Comparison of ENCODE assay signal across 22 cellular contexts in the genomic region with DNA sequence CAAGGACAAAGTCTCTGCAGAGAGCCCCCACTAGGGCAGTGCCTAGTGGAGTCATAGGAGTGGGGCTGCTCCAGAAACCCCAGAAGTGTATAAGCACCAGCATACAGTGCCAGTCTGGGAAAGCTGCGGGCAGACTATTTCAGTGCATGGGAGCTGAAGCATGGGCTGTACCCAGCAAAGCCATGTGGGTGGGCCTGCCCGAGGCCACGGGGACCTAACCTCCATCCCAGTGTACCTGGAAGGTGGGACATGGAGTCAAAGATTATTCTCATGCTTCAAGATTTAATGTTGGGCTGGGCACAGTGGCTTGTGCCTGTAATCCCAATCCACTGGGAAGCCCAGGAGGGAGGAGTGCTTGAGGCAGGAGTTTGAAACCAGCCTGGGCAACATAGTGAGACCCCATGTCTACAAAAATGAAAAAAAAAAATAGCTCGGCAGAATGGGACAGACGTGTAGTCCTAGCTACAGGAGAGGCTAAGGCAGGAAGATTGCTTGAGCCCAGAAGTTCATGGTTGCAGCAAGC. TPM values are rescaled to one million over a fixed set of nuclear protein-coding genes. Genes with fewer than 3 reads are reported as not detected.
DNase-seq lines count a peak whose midpoint lies in the region; ATAC-seq, FAIRE-seq and TF ChIP-seq lines count a peak whose summit lies in the region.
"Had no signal": no experiment of that assay in that cellular context is flagged by ENCODE, and none has a peak within 500 bp of the region (broad histone marks: within the 10 kb centered on the region; RNA-seq: fewer than 3 reads in every experiment).

No MANE protein-coding gene starts in this region.

- no peak for TF ChIP-seq CTCF in natural killer cell (IDR thresholded peaks at IDR 0.05)
- no peak for TF ChIP-seq CTCF in K562 (IDR thresholded peaks at IDR 0.05 in 2 of 3, conservative IDR thresholded peaks at IDR 0.05 in 1 of 3; ENCODE audit: insufficient read depth in 2 of 3, low read depth in 1 of 3, low read length in 3 of 3)

- H2AK5ac ChIP-seq in neuronal stem cell (ENCODE audit: low read depth, low read length), result no peak overlapping the region

- no peaks in the 10 kb centered on the region for H3K79me2 ChIP-seq in K562 (ENCODE audit: control insufficient read depth, insufficient read depth, low read length)

- H3K27me3 ChIP-seq in K562 (ENCODE audit: control insufficient read depth in 2 of 2, insufficient read depth in 2 of 2, low read length in 2 of 2), result no peaks in the 10 kb centered on the region
- H3K27me3 ChIP-seq in neuronal stem cell (ENCODE audit: control insufficient read depth in 3 of 3, insufficient read depth in 3 of 3, low read depth in 1 of 3, low read length in 3 of 3), result no peaks in the 10 kb centered on the region
- H3K27me3 ChIP-seq: BLaER1 treated with 17β-estradiol and CSF1 and Interleukin-3, amounts not matched to agents 10 nM and 100 nM had no signal

- TF ChIP-seq EP300 in K562 (IDR thresholded peaks at IDR 0.05; ENCODE audit: low read length), result no peak

- no peak overlapping the region for H3K27ac Mint-ChIP-seq in natural killer cell treated with Interleukin-12 subunit alpha and Interleukin-12 subunit beta and Interleukin-15 and Interleukin-18, amount 100 ng/mL, for 72 hours
- no peak overlapping the region for H3K27ac Mint-ChIP-seq in natural killer cell
- H3K27ac Mint-ChIP-seq: B cell; CD4-positive, alpha-beta T cell; CD8-positive, alpha-beta T cell had no signal

- H2AFZ ChIP-seq in K562 (ENCODE audit: low read depth, low read length) (no peak overlapping the region), neuronal stem cell (ENCODE audit: low read length) (no peak overlapping the region)

- no peak overlapping the region for H4K91ac ChIP-seq in neuronal stem cell (ENCODE audit: low read depth, low read length, poor library complexity)

- peaks cover 3% of the 10 kb centered on the region; the same call in 1 of the 2 replicates for H3K9me3 ChIP-seq in K562 (replicated peaks; ENCODE audit: control insufficient read depth, insufficient read depth, low read depth, low read length)
- H3K9me3 ChIP-seq in neuronal stem cell (replicated peaks in 1 of 2; ENCODE audit: control insufficient read depth in 2 of 2, insufficient read depth in 1 of 2, low read depth in 1 of 2, low read length in 2 of 2), result peaks cover 0 to 4% of the 10 kb centered on the region in 2 donors
- H3K9me3 ChIP-seq: Caco-2 had no signal

- in situ Hi-C loops in K562 (cut with MboI), result no loop called here

- H3K9ac ChIP-seq in K562 (ENCODE audit: insufficient read depth in 1 of 2, low read depth in 2 of 2, low read length in 2 of 2), result no peak overlapping the region
- no peak overlapping the region for H3K9ac ChIP-seq in neuronal stem cell (ENCODE audit: low read depth, low read length, poor library complexity)
- H3K9ac ChIP-seq: BLaER1 treated with 17β-estradiol and CSF1 and Interleukin-3, amounts not matched to agents 10 nM and 100 nM had no signal

- no peak for FAIRE-seq in K562 (lab: Jason Lieb, UNC)
- FAIRE-seq: A549, D721Med, G401.6, GM12891, GM19239 had no signal

- TF ChIP-seq POLR2A in K562 (conservative IDR thresholded peaks at IDR 0.05), result no peak

- H3K4me1 ChIP-seq in K562 (replicated peaks in 1 of 2; ENCODE audit: control insufficient read depth in 2 of 2, insufficient read depth in 2 of 2, low read length in 2 of 2) (no peaks in the 10 kb centered on the region; a peak in 2 of 5 replicates), neuronal stem cell (ENCODE audit: control insufficient read depth in 2 of 2, insufficient read depth in 1 of 2, low read depth in 1 of 2, low read length in 2 of 2) (no peaks in the 10 kb centered on the region)
- H3K4me1 ChIP-seq: A549; BLaER1 treated with 17β-estradiol and CSF1 and Interleukin-3, amounts not matched to agents 10 nM and 100 nM; Caco-2 had no signal

- H3K36me3 ChIP-seq in K562 (ENCODE audit: control insufficient read depth, insufficient read depth, low read length), result no peaks in the 10 kb centered on the region
- no peaks in the 10 kb centered on the region for H3K36me3 ChIP-seq in neuronal stem cell (replicated peaks in 1 of 2; ENCODE audit: control insufficient read depth in 2 of 2, insufficient read depth in 2 of 2, low read length in 2 of 2)

- H3K4me3 ChIP-seq in K562 (no peak overlapping the region), neuronal stem cell (ENCODE audit: low read length in 2 of 2) (no peak overlapping the region)
- H3K4me3 ChIP-seq: A549; BLaER1 treated with 17β-estradiol and CSF1 and Interleukin-3, amounts not matched to agents 10 nM and 100 nM had no signal

- H3K9me1 ChIP-seq in K562 (ENCODE audit: control insufficient read depth, insufficient read depth, low read length), result no peaks in the 10 kb centered on the region

- H3K14ac ChIP-seq in neuronal stem cell (ENCODE audit: low read length), result no peak overlapping the region

- no peak for DNase-seq in natural killer cell treated with Interleukin-12 subunit alpha and Interleukin-12 subunit beta and Interleukin-15 and Interleukin-18, amount 100 ng/mL, for 72 hours (ENCODE audit: low spot score)
- DNase-seq in natural killer cell, result no peak
- no peak for DNase-seq in K562 (ENCODE audit: extremely low read depth in 1 of 4, low spot score in 3 of 4)
- no peak for DNase-seq in neuronal stem cell (ENCODE audit: low spot score)
- DNase-seq: AML-193; Caco-2; Calu3; CD4-positive, alpha-beta T cell; CD8-positive, alpha-beta T cell; DMS79 treated with DMSO at 0.1 percent for 48 hours; GF-D8 had no signal

- H3K36me3 Mint-ChIP-seq in natural killer cell treated with Interleukin-12 subunit alpha and Interleukin-12 subunit beta and Interleukin-15 and Interleukin-18, amount 100 ng/mL, for 72 hours, result peaks cover 10% of the 10 kb centered on the region
- H3K36me3 Mint-ChIP-seq in natural killer cell, result no peaks in the 10 kb centered on the region

- CTCF ChIA-PET in K562 (lab: Yijun Ruan, JAX; ENCODE audit: low intra/inter-chr PET ratio), result no interaction called here

- H3K18ac ChIP-seq in neuronal stem cell (ENCODE audit: low read length), result no peak overlapping the region

- no peak for TF ChIP-seq RAD21 in K562 (CRISPR knock-in tag; conservative IDR thresholded peaks at IDR 0.05 in 1 of 2, IDR thresholded peaks at IDR 0.05 in 1 of 2)

- POLR2A ChIA-PET in K562 (lab: Yijun Ruan, JAX), result interaction anchor here (0.9 to 1.1 kb wide), 2 partner anchors 8 to 11 kb away, joined by 3 to 5 read pairs; no protein-coding TSS in a partner anchor

- H2BK5ac ChIP-seq in neuronal stem cell (ENCODE audit: low read length), result no peak overlapping the region

- no peaks in the 10 kb centered on the region for H3K4me1 Mint-ChIP-seq in natural killer cell treated with Interleukin-12 subunit alpha and Interleukin-12 subunit beta and Interleukin-15 and Interleukin-18, amount 100 ng/mL, for 72 hours (ENCODE audit: low read depth in 2 of 2)
- H3K4me1 Mint-ChIP-seq in natural killer cell, result no peaks in the 10 kb centered on the region
- H3K4me1 Mint-ChIP-seq: B cell had no signal

- no peak overlapping the region for H3K4me3 Mint-ChIP-seq in natural killer cell treated with Interleukin-12 subunit alpha and Interleukin-12 subunit beta and Interleukin-15 and Interleukin-18, amount 100 ng/mL, for 72 hours
- no peak overlapping the region for H3K4me3 Mint-ChIP-seq in natural killer cell
- H3K4me3 Mint-ChIP-seq: B cell; CD4-positive, alpha-beta T cell; CD8-positive, alpha-beta T cell had no signal

- no peaks in the 10 kb centered on the region for H3K9me3 Mint-ChIP-seq in natural killer cell treated with Interleukin-12 subunit alpha and Interleukin-12 subunit beta and Interleukin-15 and Interleukin-18, amount 100 ng/mL, for 72 hours
- no peaks in the 10 kb centered on the region for H3K9me3 Mint-ChIP-seq in natural killer cell
- H3K9me3 Mint-ChIP-seq: CD4-positive, alpha-beta T cell had no signal

- H3K4ac ChIP-seq in neuronal stem cell (ENCODE audit: low read length), result no peak overlapping the region

- peak; percentile 24 to 46 for ATAC-seq in natural killer cell treated with Interleukin-12 subunit alpha and Interleukin-12 subunit beta and Interleukin-15 and Interleukin-18, amount 100 ng/mL, for 72 hours
- ATAC-seq in natural killer cell (no peak), K562 (0 out of 3 replicates have a peak, but pooled peaks have one; percentile 26), GM21515 (IDR thresholded peaks at IDR 0.05; ENCODE audit: unreplicated experiment) (no peak), HG03432 (IDR thresholded peaks at IDR 0.05; ENCODE audit: unreplicated experiment) (no peak)
- ATAC-seq: A549; CD8-positive, alpha-beta T cell had no signal

- no peak overlapping the region for H2BK12ac ChIP-seq in neuronal stem cell (ENCODE audit: low read length)

- no peaks in the 10 kb centered on the region for H3K27me3 Mint-ChIP-seq in natural killer cell treated with Interleukin-12 subunit alpha and Interleukin-12 subunit beta and Interleukin-15 and Interleukin-18, amount 100 ng/mL, for 72 hours
- no peaks in the 10 kb centered on the region for H3K27me3 Mint-ChIP-seq in natural killer cell (ENCODE audit: low read depth in 2 of 2)
- H3K27me3 Mint-ChIP-seq: B cell; CD4-positive, alpha-beta T cell had no signal

- no peak overlapping the region for H3K23ac ChIP-seq in neuronal stem cell (ENCODE audit: low read depth, low read length, poor library complexity)

- H3K79me1 ChIP-seq in neuronal stem cell (ENCODE audit: low read depth, low read length), result no peaks in the 10 kb centered on the region

- no peak overlapping the region for H2BK120ac ChIP-seq in neuronal stem cell (ENCODE audit: low read depth, low read length)

- no TSS peak for BruUV-seq in K562 (replicated peaks; lab: Mats Ljungman, UMichigan)

- intact Hi-C loops in natural killer cell (cut with micrococcal nuclease) (no loop called here), K562 (cut with micrococcal nuclease) (no loop called here)

- no peaks in the 10 kb centered on the region for H4K20me1 ChIP-seq in K562 (replicated peaks; ENCODE audit: control insufficient read depth, insufficient read depth, low read length)
- H4K20me1 ChIP-seq: BLaER1 treated with 17β-estradiol and CSF1 and Interleukin-3, amounts not matched to agents 10 nM and 100 nM had no signal

- H3K4me2 ChIP-seq in K562 (ENCODE audit: insufficient read depth, low read length) (no peak overlapping the region), neuronal stem cell (ENCODE audit: insufficient read depth, low read length, poor library complexity, severe bottlenecking) (no peak overlapping the region)
- H3K4me2 ChIP-seq: A549; BLaER1 treated with 17β-estradiol and CSF1 and Interleukin-3, amounts not matched to agents 10 nM and 100 nM had no signal

- H4K8ac ChIP-seq in neuronal stem cell (ENCODE audit: low read depth, low read length), result no peak overlapping the region

- H2BK15ac ChIP-seq in neuronal stem cell (ENCODE audit: low read length), result peak overlapping the region; percentile 38

- H3K27ac ChIP-seq in K562 (ENCODE audit: extremely low read depth, low read depth, low read length) (no peak overlapping the region), neuronal stem cell (replicated peaks; ENCODE audit: low read length) (no peak overlapping the region)
- H3K27ac ChIP-seq: 22Rv1; A549; BLaER1 treated with 17β-estradiol and CSF1 and Interleukin-3, amounts not matched to agents 10 nM and 100 nM; C4-2B had no signal

- 71% methylated on average over 5 of the region's 5 CpGs for WGBS in K562 (ENCODE audit: insufficient coverage, low coverage, missing lambda C conversion rate)
- WGBS in neuronal stem cell (ENCODE audit: extremely low coverage in 2 of 2, insufficient read length in 2 of 2, insufficient replicate concordance in 1 of 2), 2 donors, result no CpG with 5 or more reads among the region's 5 CpGs

RNA-seq across cellular contexts. Expression of gene PTPDC1, which starts 36.7 kb away (rescaled TPM):
- total RNA-seq in natural killer cell treated with Interleukin-12 subunit alpha and Interleukin-12 subunit beta and Interleukin-15 and Interleukin-18, amount 100 ng/mL, for 72 hours, result 1 to 10 TPM; 5.1 to 6.8 TPM
- 1 to 10 TPM; 2.8 to 3.9 (median 3.4) TPM for total RNA-seq in natural killer cell
- 11.2 and 23.6 TPM in 2 replicates for total RNA-seq in K562 (2011; cell fraction: chromatin; rRNA removed; ENCODE audit: low replicate concordance)
- 5.5 and 8.2 TPM in 2 replicates for total RNA-seq in K562 (2011; cell fraction: nucleolus; rRNA removed)
- 13.6 and 23.1 TPM in 2 replicates for total RNA-seq in K562 (2011; cell fraction: nucleoplasm; rRNA removed)
- total RNA-seq in K562 (2014; rRNA removed), result 4.9 and 5.3 TPM in 2 replicates
- total RNA-seq in K562 (2014; rRNA removed; fragmentation: Illumina TruSeq; extraction: Trizol), result 8.1 and 8.2 TPM in 2 replicates
- 6.7 and 6.9 TPM in 2 replicates for total RNA-seq in K562 (2015; rRNA removed; fragmentation: Illumina TruSeq; extraction: Trizol)
- total RNA-seq in K562 (2021), result 5.5 and 5.7 TPM in 2 replicates
- polyA plus RNA-seq in K562 (2011; rRNA removed), result 7.4 and 7.6 TPM in 2 replicates
- polyA plus RNA-seq in K562 (2011; cell fraction: cytosol; rRNA removed), result 2.2 and 3.1 TPM in 2 replicates
- 19.0 and 20.8 TPM in 2 replicates for polyA plus RNA-seq in K562 (2011; cell fraction: nucleus; rRNA removed)
- 2.5 and 7.3 TPM in 2 replicates for polyA plus RNA-seq in K562 (2012)
- polyA plus RNA-seq in K562 (2014; fragmentation: Illumina TruSeq; extraction: Trizol), result 5.0 and 5.5 TPM in 2 replicates
- polyA plus RNA-seq in K562 (2014; fragmentation: Nextera tagmentation; extraction: Ambion mirVana), result 1 to 10 TPM; 1.1 to 1.9 TPM
- polyA plus RNA-seq in K562 (2014; rRNA removed), result 5.7 and 6.5 TPM in 2 replicates
- 12.1 and 12.3 TPM in 2 replicates for polyA minus RNA-seq in K562 (2011; rRNA and poly(A)+ RNA removed)
- polyA minus RNA-seq in K562 (2011; cell fraction: cytosol; rRNA and poly(A)+ RNA removed), result 3.1 and 4.0 TPM in 2 replicates
- polyA minus RNA-seq in K562 (2011; cell fraction: nucleus; rRNA and poly(A)+ RNA removed), result 11.8 and 17.0 TPM in 2 replicates
- 4.8 TPM for polyA plus RNA-seq in neuronal stem cell (2013, experiment 1 of 2)
- 5.3 TPM for polyA plus RNA-seq in neuronal stem cell (2013, experiment 2 of 2)

Comparison
In these comparisons a context has a peak if more than half of its experiments do, and no peak if none do; other contexts are left out.
1. ATAC-seq: peak in natural killer cell treated with Interleukin-12 subunit alpha and Interleukin-12 subunit beta and Interleukin-15 and Interleukin-18, amount 100 ng/mL, for 72 hours (2 of 2) and K562 (single experiment); none in natural killer cell (0 of 3), GM21515 (single experiment) and HG03432 (single experiment).